In the genomic region with DNA sequence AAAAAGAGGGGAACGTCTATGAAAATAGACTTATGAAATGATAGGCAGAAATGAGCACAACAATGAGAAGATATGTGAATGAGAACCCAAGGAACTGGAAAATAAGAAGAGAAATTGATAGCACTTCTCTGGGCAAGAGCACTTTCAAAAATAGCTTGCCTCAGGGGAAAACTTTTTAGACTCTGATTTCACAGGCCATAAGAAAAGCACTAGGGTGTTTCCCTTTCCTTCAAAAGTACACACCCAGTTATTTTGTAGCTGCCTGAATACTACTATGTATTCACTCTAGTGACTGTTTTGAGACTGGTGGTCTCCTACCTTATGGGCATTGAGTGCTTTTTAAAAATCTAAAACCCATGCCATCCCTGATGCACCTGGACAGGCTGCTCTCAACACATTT, we compare ENCODE assay signal across 25 cellular contexts.
A peak's percentile ranks its signal among the peaks of the same experiment; 100 is the strongest.
DNase-seq lines count a peak whose midpoint lies in the region; ATAC-seq and TF ChIP-seq lines count a peak whose summit lies in the region.
"Had no signal": no experiment of that assay in that cellular context is flagged by ENCODE, and none has a peak within 500 bp of the region (broad histone marks: within the 10 kb centered on the region; RNA-seq: fewer than 3 reads in every experiment).

No MANE protein-coding gene starts in this region.

- no peaks in the 10 kb centered on the region for H3K27me3 ChIP-seq in OCI-LY3 (ENCODE audit: low read depth, low read length)
- H3K27me3 ChIP-seq in aorta (ENCODE audit: control insufficient read depth in 1 of 2, insufficient read depth in 2 of 2, low read length in 1 of 2), result no peaks in the 10 kb centered on the region
- H3K27me3 ChIP-seq in PC-3 (ENCODE audit: low read length), result no peaks in the 10 kb centered on the region
- H3K27me3 ChIP-seq: BE2C had no signal

- H2AFZ ChIP-seq in OCI-LY3 (ENCODE audit: low read depth, low read length) (no peak overlapping the region), PC-3 (ENCODE audit: low read length) (no peak overlapping the region)
- H2AFZ ChIP-seq: GM23248 had no signal

- POLR2A ChIA-PET in PC-3 (lab: Charles Lee; ENCODE audit: unreplicated experiment), result no interaction called here

- H3K4me3 ChIP-seq in OCI-LY3 (ENCODE audit: low read length) (no peak overlapping the region), aorta (ENCODE audit: low read length in 2 of 2) (no peak overlapping the region), PC-3 (ENCODE audit: low read length) (no peak overlapping the region)
- H3K4me3 ChIP-seq: GM23248 had no signal

- ATAC-seq in aorta (ENCODE audit: low FRiP score) (peak; percentile 7), PC-3 (no peak)

- H3K27ac Mint-ChIP-seq in mesothelial cell of epicardium, result peak overlapping the region; percentile 31
- H3K27ac Mint-ChIP-seq: CD4-positive, alpha-beta memory T cell had no signal

- BruUV-seq in PC-3 (replicated peaks; lab: Mats Ljungman, UMichigan), result no TSS peak

- peaks cover 7% of the 10 kb centered on the region for H3K36me3 Mint-ChIP-seq in mesothelial cell of epicardium
- H3K36me3 Mint-ChIP-seq: CD4-positive, alpha-beta memory T cell; IgD-negative memory B cell had no signal

- H3K4me1 Mint-ChIP-seq in mesothelial cell of epicardium, result peaks cover 28% of the 10 kb centered on the region
- H3K4me1 Mint-ChIP-seq: CD4-positive, alpha-beta memory T cell; IgD-negative memory B cell had no signal

- no peaks in the 10 kb centered on the region for H3K9me3 ChIP-seq in OCI-LY3 (ENCODE audit: insufficient read depth, low read length)
- no peaks in the 10 kb centered on the region for H3K9me3 ChIP-seq in aorta (ENCODE audit: control insufficient read depth, low read length)
- H3K9me3 ChIP-seq in PC-3 (ENCODE audit: low read length), result no peaks in the 10 kb centered on the region
- H3K9me3 ChIP-seq: BE2C had no signal

- no peaks in the 10 kb centered on the region for H3K27me3 Mint-ChIP-seq in mesothelial cell of epicardium (ENCODE audit: low read depth)
- H3K27me3 Mint-ChIP-seq: CD4-positive, alpha-beta memory T cell; IgD-negative memory B cell had no signal

- no peaks in the 10 kb centered on the region for H3K36me3 ChIP-seq in OCI-LY3 (replicated peaks; ENCODE audit: low read depth, low read length)
- no peaks in the 10 kb centered on the region for H3K36me3 ChIP-seq in aorta (ENCODE audit: control insufficient read depth in 1 of 2, insufficient read depth in 2 of 2, low read length in 1 of 2)
- no peaks in the 10 kb centered on the region for H3K36me3 ChIP-seq in PC-3 (ENCODE audit: low read depth, low read length)
- H3K36me3 ChIP-seq: BE2C had no signal

- H3F3A ChIP-seq in PC-3 (ENCODE audit: low read length, unreplicated experiment), result no peaks in the 10 kb centered on the region

- H3K4me1 ChIP-seq in OCI-LY3 (ENCODE audit: low read length) (peaks cover 8% of the 10 kb centered on the region), aorta (ENCODE audit: control insufficient read depth in 1 of 2, insufficient read depth in 2 of 2, low read length in 2 of 2) (no peaks in the 10 kb centered on the region), PC-3 (ENCODE audit: insufficient read depth, low read length) (no peaks in the 10 kb centered on the region)
- H3K4me1 ChIP-seq: BE2C had no signal

- no peaks in the 10 kb centered on the region for H4K20me1 ChIP-seq in OCI-LY3 (ENCODE audit: insufficient read depth, low read length)
- H4K20me1 ChIP-seq in PC-3 (ENCODE audit: low read length), result no peaks in the 10 kb centered on the region

- TF ChIP-seq CTCF in OCI-LY3 (IDR thresholded peaks at IDR 0.05; ENCODE audit: low read depth, low read length) (no peak), mesothelial cell of epicardium (IDR thresholded peaks at IDR 0.05; ENCODE audit: unreplicated experiment) (no peak), PC-3 (conservative IDR thresholded peaks at IDR 0.05; ENCODE audit: low read depth, low read length) (no peak)

- H3K9ac ChIP-seq in OCI-LY3 (ENCODE audit: low read length) (no peak overlapping the region), PC-3 (ENCODE audit: low read length) (no peak overlapping the region)
- H3K9ac ChIP-seq: GM23248, KMS-11 had no signal

- H3K4me2 ChIP-seq in OCI-LY3 (ENCODE audit: low read length), result peak overlapping the region; percentile 1; the same call in 1 of the 2 replicates
- H3K4me2 ChIP-seq in PC-3 (ENCODE audit: low read length), result no peak overlapping the region
- H3K4me2 ChIP-seq: KMS-11 had no signal

- no peaks in the 10 kb centered on the region for H3K79me2 ChIP-seq in OCI-LY3 (ENCODE audit: low read length)
- no peaks in the 10 kb centered on the region for H3K79me2 ChIP-seq in PC-3 (ENCODE audit: low read length)

- WGBS in aorta, 2 donors, result 20 to 23% methylated on average over 1 of the region's 1 CpG

- CTCF ChIA-PET in PC-3 (lab: Charles Lee), result no interaction called here

- intact Hi-C loops in aorta (cut with DNase I), result no loop called here
- intact Hi-C loops in PC-3 (cut with micrococcal nuclease), result no loop called here

- DNase-seq in NCI-H1436 (lab: John Stamatoyannopoulos, UW), result peak; percentile 13
- no peak for DNase-seq in NCI-H1436 treated with DMSO at 0.1 percent for 48 hours (lab: John Stamatoyannopoulos, UW)
- no peak for DNase-seq in mesothelial cell of epicardium (ENCODE audit: low spot score in 2 of 2, unreplicated experiment in 2 of 2)
- DNase-seq in aorta, result no peak
- no peak for DNase-seq in stimulated activated naive CD4-positive, alpha-beta T cell treated with Interleukin-2 at 50 U/mL for 16 hours (lab: John Stamatoyannopoulos, UW)
- DNase-seq in ureter (ENCODE audit: low spot score), result no peak
- no peak for DNase-seq in PC-3
- DNase-seq: ACHN; BE2C; CD4-positive, alpha-beta memory T cell; COR-L47; DMS53; GM23248; H7; MM.1S; NCI-H187; NCI-H2081 treated with DMSO at 0.1 percent for 48 hours; NCI-H446; NCI-H524 treated with DMSO at 0.1 percent for 48 hours; OCI-M1 had no signal

- no peaks in the 10 kb centered on the region for H3K9me2 ChIP-seq in PC-3 (replicated peaks; ENCODE audit: low read length)

- H3K27ac ChIP-seq in OCI-LY3 (ENCODE audit: low read length) (no peak overlapping the region), aorta (ENCODE audit: low read depth in 1 of 2, low read length in 2 of 2) (no peak overlapping the region), PC-3 (ENCODE audit: low read length) (no peak overlapping the region)
- H3K27ac ChIP-seq: 22Rv1, GM23248, HL-60, KMS-11 had no signal

- peaks cover 3% of the 10 kb centered on the region for H3K9me3 Mint-ChIP-seq in mesothelial cell of epicardium

- no peak overlapping the region for H3K4me3 Mint-ChIP-seq in mesothelial cell of epicardium
- H3K4me3 Mint-ChIP-seq: CD4-positive, alpha-beta memory T cell; IgD-negative memory B cell had no signal
